9 cellular contexts compared by ENCODE assay signal in genomic region chr22:26610072-26610958, GRCh38. TPM values are rescaled to one million over a fixed set of nuclear protein-coding genes. Genes with fewer than 3 reads are reported as not detected.
DNase-seq lines count a peak whose midpoint lies in the region; ATAC-seq lines count a peak whose summit lies in the region.
"Had no signal": no experiment of that assay in that cellular context is flagged by ENCODE, and none has a peak within 500 bp of the region (broad histone marks: within the 10 kb centered on the region; RNA-seq: fewer than 3 reads in every experiment).

No MANE protein-coding gene starts in this region.

- peak; percentile 88 for DNase-seq in AG08396 (ENCODE audit: low spot score)
- DNase-seq in SJCRH30, result peak; percentile 77 to 78
- peak; percentile 48 for DNase-seq in dermis blood vessel endothelial cell
- peak; percentile 20 to 30 for DNase-seq in stimulated activated CD4-positive, alpha-beta T cell treated with anti-CD3 and anti-CD28 coated beads, Interleukin-15, amount 100 ng/mL, for 48 hours (ENCODE audit: low read depth in 2 of 2)
- DNase-seq in COR-L47 (lab: John Stamatoyannopoulos, UW), result no peak
- no peak for DNase-seq in cerebellar nuclear complex (lab: John Stamatoyannopoulos, UW)

- peak overlapping the region; percentile 56 for H3K27ac ChIP-seq in SJCRH30

- no peaks in the 10 kb centered on the region for H3K9me3 ChIP-seq in SJCRH30 (replicated peaks)

- no peaks in the 10 kb centered on the region for H3K36me3 ChIP-seq in SJCRH30

- ATAC-seq in GM18870 (IDR thresholded peaks at IDR 0.05; ENCODE audit: unreplicated experiment) (peak; percentile 86), HG03025 (IDR thresholded peaks at IDR 0.05; ENCODE audit: low FRiP score, unreplicated experiment) (peak; percentile 74)
- ATAC-seq: HCT116 had no signal

- no peaks in the 10 kb centered on the region for H3K27me3 ChIP-seq in SJCRH30

- H3K4me1 ChIP-seq in SJCRH30, result peaks cover 28% of the 10 kb centered on the region

- no peak overlapping the region for H3K4me3 ChIP-seq in SJCRH30

RNA-seq across cellular contexts. Expression of gene CRYBB1, which starts 7.5 kb away (rescaled TPM):
- total RNA-seq in SJCRH30 (2014; rRNA removed; shearing (Covaris generic)), result 0.30 and 0.48 TPM in 2 replicates
- total RNA-seq in dermis blood vessel endothelial cell, result 0.09 TPM in 1 of 2 replicates, not detected in the other

RNA-seq across cellular contexts. Expression of gene CRYBA4, which starts 11.4 kb away (rescaled TPM):
- total RNA-seq in SJCRH30 (2014; rRNA removed; shearing (Covaris generic)), result 0.22 TPM in 1 of 2 replicates, not detected in the other
- not detected in 2 replicates for total RNA-seq in dermis blood vessel endothelial cell

RNA-seq across cellular contexts. Expression of gene TPST2, which starts 20.4 kb away (rescaled TPM):
- total RNA-seq in SJCRH30 (2014; rRNA removed; shearing (Covaris generic)), result 14.3 and 15.0 TPM in 2 replicates
- total RNA-seq in dermis blood vessel endothelial cell, result 131 and 208 TPM in 2 replicates

RNA-seq across cellular contexts. Expression of gene MIAT, which starts 47.1 kb away (rescaled TPM):
- total RNA-seq in SJCRH30 (2014; rRNA removed; shearing (Covaris generic)), result 1.3 and 1.9 TPM in 2 replicates
- total RNA-seq in dermis blood vessel endothelial cell, result 0.19 and 0.34 TPM in 2 replicates

Comparison
In these comparisons a context has a peak if more than half of its experiments do, and no peak if none do; other contexts are left out.
1. DNase-seq: peak in AG08396 (single experiment), SJCRH30 (2 of 2), dermis blood vessel endothelial cell (single experiment) and stimulated activated CD4-positive, alpha-beta T cell treated with anti-CD3 and anti-CD28 coated beads, Interleukin-15, amount 100 ng/mL, for 48 hours (2 of 2); none in COR-L47 (single experiment) and cerebellar nuclear complex (0 of 2).